11 cellular contexts compared by ENCODE assay signal in genomic region chr6:153537422-153537821, GRCh38.
DNase-seq lines count a peak whose midpoint lies in the region; TF ChIP-seq lines count a peak whose summit lies in the region.
"Had no signal": no experiment of that assay in that cellular context is flagged by ENCODE, and none has a peak within 500 bp of the region (broad histone marks: within the 10 kb centered on the region; RNA-seq: fewer than 3 reads in every experiment).

No MANE protein-coding gene starts in this region.

- TF ChIP-seq POLR2A in erythroblast (IDR thresholded peaks at IDR 0.05; ENCODE audit: low read length): no peak

- DNase-seq in A172 (ENCODE audit: low spot score) (peak; percentile 29), HCEC 1CT (peak; percentile 89), amniotic epithelial cell (ENCODE audit: low read depth) (peak; percentile 42), kidney glomerular epithelial cell (lab: John Stamatoyannopoulos, UW) (peak; percentile 57), erythroblast (lab: John Stamatoyannopoulos, UW) (no peak), mucosa of gallbladder (ENCODE audit: low spot score) (no peak), germinal center (ENCODE audit: low spot score) (no peak)
- no peak for DNase-seq in activated CD4-positive, CD25-positive, alpha-beta regulatory T cell (lab: John Stamatoyannopoulos, UW)
- DNase-seq: CD8-positive, alpha-beta memory T cell; NCI-H1105; NCI-H2081 treated with DMSO at 0.1 percent for 48 hours had no signal

Comparison
In these comparisons a context has a peak if more than half of its experiments do, and no peak if none do; other contexts are left out.
1. DNase-seq: peak in A172 (single experiment), HCEC 1CT (single experiment), amniotic epithelial cell (single experiment) and kidney glomerular epithelial cell (single experiment); none in activated CD4-positive, CD25-positive, alpha-beta regulatory T cell (0 of 4), erythroblast (0 of 2), mucosa of gallbladder (single experiment) and germinal center (single experiment).